In the genomic region with DNA sequence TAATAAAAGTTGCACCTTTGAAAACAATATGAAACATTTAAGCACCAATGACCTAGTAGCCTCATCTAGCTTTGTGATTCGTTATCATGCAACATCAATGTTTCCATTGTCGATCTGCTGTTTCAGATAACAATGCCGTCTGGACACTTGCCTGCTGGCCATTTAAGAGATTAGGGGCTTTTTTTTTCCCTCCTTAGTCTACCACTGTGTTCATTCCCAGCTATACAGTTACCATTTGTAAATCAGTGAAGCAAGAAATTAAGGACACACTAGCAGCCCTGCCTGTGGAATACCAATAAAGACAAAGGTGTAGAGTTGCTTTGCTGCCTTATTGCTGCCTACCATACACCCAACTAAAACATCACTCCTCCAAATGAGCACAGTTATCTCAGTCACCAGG, we compare ENCODE assay signal across 21 cellular contexts. TPM values are rescaled to one million over a fixed set of nuclear protein-coding genes. Genes with fewer than 3 reads are reported as not detected.
DNase-seq lines count a peak whose midpoint lies in the region; ATAC-seq and TF ChIP-seq lines count a peak whose summit lies in the region.
"Had no signal": no experiment of that assay in that cellular context is flagged by ENCODE, and none has a peak within 500 bp of the region (broad histone marks: within the 10 kb centered on the region; RNA-seq: fewer than 3 reads in every experiment).

No MANE protein-coding gene starts in this region.

- H3K79me1 ChIP-seq in mesendoderm (ENCODE audit: low read length) (no peaks in the 10 kb centered on the region), neuronal stem cell (ENCODE audit: low read depth, low read length) (no peaks in the 10 kb centered on the region)

- H3K4me1 ChIP-seq in endodermal cell (ENCODE audit: control insufficient read depth, insufficient read depth, low read length), result peaks cover 26% of the 10 kb centered on the region
- H3K4me1 ChIP-seq in mesendoderm (ENCODE audit: control insufficient read depth, low read depth, low read length), result peaks cover 17% of the 10 kb centered on the region
- peaks cover 0 to 6% of the 10 kb centered on the region in 2 donors for H3K4me1 ChIP-seq in neuronal stem cell (ENCODE audit: control insufficient read depth in 2 of 2, insufficient read depth in 1 of 2, low read depth in 1 of 2, low read length in 2 of 2)
- H3K4me1 ChIP-seq: Caco-2 had no signal

- H3K14ac ChIP-seq in neuronal stem cell (ENCODE audit: low read length), result no peak overlapping the region

- H4K8ac ChIP-seq in mesendoderm (ENCODE audit: low read depth, low read length), result no peak overlapping the region
- no peak overlapping the region for H4K8ac ChIP-seq in neuronal stem cell (ENCODE audit: low read depth, low read length)

- no peak for TF ChIP-seq CTCF in endodermal cell (conservative IDR thresholded peaks at IDR 0.05)

- H2BK120ac ChIP-seq in mesendoderm (ENCODE audit: low read depth, low read length), result peak overlapping the region; percentile 90
- no peak overlapping the region for H2BK120ac ChIP-seq in neuronal stem cell (ENCODE audit: low read depth, low read length)

- H2BK15ac ChIP-seq in mesendoderm (replicated peaks; ENCODE audit: low read depth), result no peak overlapping the region
- H2BK15ac ChIP-seq in neuronal stem cell (ENCODE audit: low read length), result no peak overlapping the region

- H3K27me3 ChIP-seq in endodermal cell (ENCODE audit: control insufficient read depth, insufficient read depth, low read length, poor library complexity, severe bottlenecking) (no peaks in the 10 kb centered on the region), mesendoderm (ENCODE audit: insufficient read depth, low read length, poor library complexity) (no peaks in the 10 kb centered on the region), neuronal stem cell (ENCODE audit: control insufficient read depth in 3 of 3, insufficient read depth in 3 of 3, low read depth in 1 of 3, low read length in 3 of 3) (peaks cover 0 to 7% (median 0%) of the 10 kb centered on the region in 3 experiments)
- H3K27me3 ChIP-seq: BLaER1 had no signal

- H4K5ac ChIP-seq in mesendoderm (ENCODE audit: low read length), result no peak overlapping the region

- no peak overlapping the region for H2BK12ac ChIP-seq in neuronal stem cell (ENCODE audit: low read length)

- no peak overlapping the region for H3K9ac ChIP-seq in endodermal cell (ENCODE audit: extremely low read depth, low read length, poor library complexity, severe bottlenecking)
- no peak overlapping the region for H3K9ac ChIP-seq in mesendoderm (ENCODE audit: low read length)
- no peak overlapping the region for H3K9ac ChIP-seq in neuronal stem cell (ENCODE audit: low read depth, low read length, poor library complexity)
- H3K9ac ChIP-seq: BLaER1, GM23248 had no signal

- H3K4me3 ChIP-seq in endodermal cell (ENCODE audit: low read length) (peak overlapping the region; percentile 12), mesendoderm (ENCODE audit: low read length) (no peak overlapping the region), neuronal stem cell (ENCODE audit: low read length in 2 of 2) (no peak overlapping the region)
- H3K4me3 ChIP-seq: BLaER1, GM23248 had no signal

- H3K9me3 ChIP-seq in endodermal cell (ENCODE audit: control insufficient read depth, low read length) (peaks cover 18% of the 10 kb centered on the region), neuronal stem cell (replicated peaks in 1 of 2; ENCODE audit: control insufficient read depth in 2 of 2, insufficient read depth in 1 of 2, low read depth in 1 of 2, low read length in 2 of 2) (peaks cover 3% of the 10 kb centered on the region in 2 donors)
- H3K9me3 ChIP-seq: BLaER1, Caco-2 had no signal

- H3K36me3 Mint-ChIP-seq in endodermal cell (ENCODE audit: low read depth), result no peaks in the 10 kb centered on the region
- H3K36me3 Mint-ChIP-seq: CD4-positive, CD25-positive, alpha-beta regulatory T cell; CD8-positive, alpha-beta T cell had no signal

- H3K4me3 Mint-ChIP-seq in endodermal cell, result no peak overlapping the region
- H3K4me3 Mint-ChIP-seq: B cell; CD4-positive, CD25-positive, alpha-beta regulatory T cell; CD8-positive, alpha-beta T cell had no signal

- no peak overlapping the region for H3K23ac ChIP-seq in mesendoderm (ENCODE audit: low read length)
- H3K23ac ChIP-seq in neuronal stem cell (ENCODE audit: low read depth, low read length, poor library complexity), result no peak overlapping the region

- ATAC-seq in HG02678 (IDR thresholded peaks at IDR 0.05; ENCODE audit: unreplicated experiment) (no peak), HG02610 (IDR thresholded peaks at IDR 0.05; ENCODE audit: unreplicated experiment) (no peak)
- ATAC-seq: CD8-positive, alpha-beta T cell had no signal

- peaks cover 58% of the 10 kb centered on the region for H3K4me1 Mint-ChIP-seq in endodermal cell
- H3K4me1 Mint-ChIP-seq: CD4-positive, CD25-positive, alpha-beta regulatory T cell had no signal

- H4K91ac ChIP-seq in neuronal stem cell (ENCODE audit: low read depth, low read length, poor library complexity), result no peak overlapping the region

- H3K36me3 ChIP-seq in endodermal cell (ENCODE audit: control insufficient read depth, insufficient read depth, low read length) (no peaks in the 10 kb centered on the region), mesendoderm (ENCODE audit: control insufficient read depth, insufficient read depth, low read length) (no peaks in the 10 kb centered on the region), neuronal stem cell (replicated peaks in 1 of 2; ENCODE audit: control insufficient read depth in 2 of 2, insufficient read depth in 2 of 2, low read length in 2 of 2) (no peaks in the 10 kb centered on the region)
- H3K36me3 ChIP-seq: BLaER1 had no signal

- H3K27ac ChIP-seq in endodermal cell (ENCODE audit: low read depth, low read length) (no peak overlapping the region), mesendoderm (ENCODE audit: low read depth, low read length) (peak overlapping the region; percentile 72), neuronal stem cell (replicated peaks; ENCODE audit: low read length) (no peak overlapping the region)
- H3K27ac ChIP-seq: 22Rv1, BLaER1, C4-2B, GM23248 had no signal

- H3K4ac ChIP-seq in mesendoderm (ENCODE audit: low read depth, low read length) (peak overlapping the region; percentile 91), neuronal stem cell (ENCODE audit: low read length) (no peak overlapping the region)

- H2AFZ ChIP-seq in neuronal stem cell (ENCODE audit: low read length), result no peak overlapping the region
- H2AFZ ChIP-seq: GM23248 had no signal

- H3K4me2 ChIP-seq in mesendoderm (ENCODE audit: low read length) (no peak overlapping the region), neuronal stem cell (ENCODE audit: insufficient read depth, low read length, poor library complexity, severe bottlenecking) (no peak overlapping the region)
- H3K4me2 ChIP-seq: BLaER1 had no signal

- H3K9me3 Mint-ChIP-seq in endodermal cell, result peaks cover 11% of the 10 kb centered on the region
- H3K9me3 Mint-ChIP-seq: CD8-positive, alpha-beta T cell had no signal

- H3K56ac ChIP-seq in mesendoderm (ENCODE audit: low read length), result peak overlapping the region; percentile 76

- DNase-seq in NCI-H82 (lab: John Stamatoyannopoulos, UW), result peak; percentile 4
- no peak for DNase-seq in NCI-H82 treated with DMSO at 0.1 percent for 48 hours (lab: John Stamatoyannopoulos, UW; ENCODE audit: unreplicated experiment)
- DNase-seq in endodermal cell, result no peak
- DNase-seq in mesendoderm, result peak; percentile 84
- DNase-seq in neuronal stem cell (ENCODE audit: low spot score), result peak; percentile 44
- no peak for DNase-seq in putamen (ENCODE audit: low spot score)
- DNase-seq: Caco-2; CD4-positive, CD25-positive, alpha-beta regulatory T cell; CD8-positive, alpha-beta T cell; DMS153; DND-41; GM23248; H7; HCEC 1CT had no signal

- WGBS in endodermal cell (ENCODE audit: insufficient coverage in 1 of 2, insufficient read length in 1 of 2), 2 experiments, result 70 to 77% methylated on average over 3 of the region's 3 CpGs
- WGBS in mesendoderm (ENCODE audit: extremely low coverage, insufficient coverage, low lambda C conversion rate), result no CpG with 5 or more reads among the region's 3 CpGs
- WGBS in neuronal stem cell (ENCODE audit: extremely low coverage in 2 of 2, insufficient read length in 2 of 2, insufficient replicate concordance in 1 of 2), 2 donors, result no CpG with 5 or more reads among the region's 3 CpGs

- no peaks in the 10 kb centered on the region for H3K27me3 Mint-ChIP-seq in endodermal cell (ENCODE audit: insufficient read depth)

- H2AK5ac ChIP-seq in mesendoderm (ENCODE audit: low read length) (no peak overlapping the region), neuronal stem cell (ENCODE audit: low read depth, low read length) (no peak overlapping the region)

- peak overlapping the region; percentile 38 for H3K27ac Mint-ChIP-seq in endodermal cell
- H3K27ac Mint-ChIP-seq: B cell; CD4-positive, CD25-positive, alpha-beta regulatory T cell; CD8-positive, alpha-beta T cell had no signal

- H2BK5ac ChIP-seq in mesendoderm (ENCODE audit: low read length), result peak overlapping the region; percentile 94
- no peak overlapping the region for H2BK5ac ChIP-seq in neuronal stem cell (ENCODE audit: low read length)

- no peaks in the 10 kb centered on the region for H3K79me2 ChIP-seq in mesendoderm (ENCODE audit: control insufficient read depth, insufficient read depth, low read length)

- H3K18ac ChIP-seq in mesendoderm (ENCODE audit: low read length), result no peak overlapping the region
- no peak overlapping the region for H3K18ac ChIP-seq in neuronal stem cell (ENCODE audit: low read length)

RNA-seq across cellular contexts. Expression of gene MYO3A, which starts 37.6 kb away (rescaled TPM):
- total RNA-seq in endodermal cell, result 10 to 100 TPM; 33.9 to 37.6 TPM
- polyA plus RNA-seq in endodermal cell (2013, experiment 1 of 2), result 3.0 TPM
- polyA plus RNA-seq in endodermal cell (2013, experiment 2 of 2), result 3.4 TPM
- polyA plus RNA-seq in mesendoderm (2013, experiment 1 of 2), result 2.8 TPM
- 3.2 TPM for polyA plus RNA-seq in mesendoderm (2013, experiment 2 of 2)
- 0.06 TPM for polyA plus RNA-seq in neuronal stem cell (2013, experiment 1 of 2)
- polyA plus RNA-seq in neuronal stem cell (2013, experiment 2 of 2), result 0.08 TPM
- total RNA-seq: Caco-2; CD4-positive, CD25-positive, alpha-beta regulatory T cell; CD8-positive, alpha-beta T cell; GM23248 had no signal
- polyA plus RNA-seq: AG04450; CD4-positive, CD25-positive, alpha-beta regulatory T cell; GM23248 had no signal

Comparison
In these comparisons a context has a peak if more than half of its experiments do, and no peak if none do; other contexts are left out.
1. DNase-seq: peak in NCI-H82 (single experiment), mesendoderm (single experiment) and neuronal stem cell (single experiment); none in NCI-H82 treated with DMSO at 0.1 percent for 48 hours (single experiment), endodermal cell (single experiment) and putamen (single experiment).